In genomic region chr19:48363810-48364563, GRCh38 we compare ENCODE assay signal across 8 cellular contexts. TPM values are rescaled to one million over a fixed set of nuclear protein-coding genes. Genes with fewer than 3 reads are reported as not detected.
DNase-seq lines count a peak whose midpoint lies in the region; ATAC-seq and TF ChIP-seq lines count a peak whose summit lies in the region.

Gene SYNGR4, plus strand, starts transcription at chr19:48364367. Its CDS starts 1,476 bp downstream, at chr19:48365843.
Gene TMEM143, minus strand, starts transcription at chr19:48363940. Its CDS starts 20 bp downstream, at chr19:48363920.

- no peaks in the 10 kb centered on the region for H3K9me3 Mint-ChIP-seq in IgD-negative memory B cell

- peak; percentile 82 for ATAC-seq in GM21576 (IDR thresholded peaks at IDR 0.05; ENCODE audit: unreplicated experiment)

- peak within 1 kb of the TSS; percentile 77 to 98 (median 87) for H3K27ac Mint-ChIP-seq in IgD-negative memory B cell

- peak within 1 kb of the TSS; percentile 61 to 95 (median 90) for H3K4me3 Mint-ChIP-seq in IgD-negative memory B cell

- peaks cover 4 to 14% (median 6%) of the 10 kb centered on the region in 3 donors for H3K4me1 Mint-ChIP-seq in IgD-negative memory B cell

- peaks cover 2% of the 10 kb centered on the region for H3K36me3 Mint-ChIP-seq in IgD-negative memory B cell

- DNase-seq in DMS153 (lab: John Stamatoyannopoulos, UW): peak; percentile 100
- peak; percentile 100 for DNase-seq in OCI-M1 (lab: John Stamatoyannopoulos, UW)
- DNase-seq in activated T-cell treated with anti-CD3 and anti-CD28 coated beads for 48 hours (ENCODE audit: low read depth): peak; percentile 97
- peak; percentile 99 for DNase-seq in epithelial cell of esophagus (ENCODE audit: low read depth)
- peak; percentile 99 for DNase-seq in middle frontal gyrus (ENCODE audit: extremely low spot score, low spot score)
- peak; percentile 93 to 96 for DNase-seq in stimulated activated CD8-positive, alpha-beta memory T cell treated with anti-CD3 and anti-CD28 coated beads, Interleukin-2, amount 100 ng/mL, for 1 hour (ENCODE audit: low read depth in 2 of 2)

- H3K4me3 ChIP-seq in epithelial cell of esophagus (ENCODE audit: low read length): peak within 1 kb of the TSS; percentile 55

- H3K27me3 Mint-ChIP-seq in IgD-negative memory B cell: no peaks in the 10 kb centered on the region

- TF ChIP-seq CTCF in epithelial cell of esophagus (IDR thresholded peaks at IDR 0.05; ENCODE audit: insufficient read depth, low read depth, low read length, missing control alignments): no peak

RNA-seq across cellular contexts. Expression of gene SYNGR4, which starts in this region (rescaled TPM):
- not detected for polyA plus RNA-seq in IgD-negative memory B cell

RNA-seq across cellular contexts. Expression of gene TMEM143, which starts in this region (rescaled TPM):
- 16.2 TPM for polyA plus RNA-seq in IgD-negative memory B cell

Comparison
In these comparisons a context has a peak if more than half of its experiments do, and no peak if none do; other contexts are left out.
1. Peak in every context shown above with its lines: DNase-seq, ATAC-seq and H3K4me3 ChIP-seq.